ENCODE assay signal across 9 cellular contexts in the genomic region with DNA sequence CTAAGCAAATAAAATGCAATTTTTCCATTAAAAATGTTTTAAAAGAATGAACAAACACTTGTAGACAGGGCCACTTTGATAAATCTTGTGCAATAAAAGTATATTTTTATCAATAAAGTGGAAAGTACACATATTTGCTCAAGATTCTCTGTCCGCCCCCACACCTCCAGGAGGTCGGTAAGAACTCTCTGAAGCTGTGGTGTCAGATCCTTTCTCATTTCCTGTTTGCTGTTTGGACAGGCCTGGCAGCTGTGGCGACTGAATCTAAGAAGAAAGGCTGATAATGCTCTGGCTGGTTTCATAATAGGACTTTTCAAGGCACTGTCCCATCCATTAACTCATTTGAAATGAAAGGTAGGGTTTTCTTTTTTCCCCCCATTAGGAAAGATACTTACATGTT. TPM values are rescaled to one million over a fixed set of nuclear protein-coding genes. Genes with fewer than 3 reads are reported as not detected.
DNase-seq lines count a peak whose midpoint lies in the region; ATAC-seq and TF ChIP-seq lines count a peak whose summit lies in the region.
"Had no signal": no experiment of that assay in that cellular context is flagged by ENCODE, and none has a peak within 500 bp of the region (broad histone marks: within the 10 kb centered on the region; RNA-seq: fewer than 3 reads in every experiment).

No MANE protein-coding gene starts in this region.

- TF ChIP-seq CTCF in GM12864 (IDR thresholded peaks at IDR 0.05; ENCODE audit: low read depth, low read length, missing control alignments): no peak

- ATAC-seq in GM21529 (IDR thresholded peaks at IDR 0.05; ENCODE audit: unreplicated experiment): peak; percentile 100

- H3K9me3 ChIP-seq in iPS-20b (ENCODE audit: insufficient read depth, low read depth, low read length): no peaks in the 10 kb centered on the region
- H3K9me3 ChIP-seq: heart left ventricle had no signal

- peaks cover 17% of the 10 kb centered on the region for H3K4me1 ChIP-seq in iPS-20b (ENCODE audit: insufficient read depth, low read length)

- no peaks in the 10 kb centered on the region for H3K36me3 ChIP-seq in iPS-20b (ENCODE audit: insufficient read depth, low read depth, low read length)
- H3K36me3 ChIP-seq: heart left ventricle had no signal

- H3K27ac ChIP-seq in iPS-20b (ENCODE audit: low read length) (no peak overlapping the region), substantia nigra (ENCODE audit: low read depth, low read length, poor library complexity, severe bottlenecking) (no peak overlapping the region)
- H3K27ac ChIP-seq: heart left ventricle had no signal

- peak overlapping the region; percentile 10; the same call in 1 of the 2 replicates for H3K9ac ChIP-seq in iPS-20b (ENCODE audit: low read depth, low read length)

- no peak overlapping the region for H3K4me3 ChIP-seq in GM12864 (ENCODE audit: low read depth, low read length)
- peak overlapping the region; percentile 5; the same call in 1 of the 2 replicates for H3K4me3 ChIP-seq in iPS-20b (ENCODE audit: low read length)
- H3K4me3 ChIP-seq: heart left ventricle had no signal

- DNase-seq in GM12864 (ENCODE audit: low read depth) (peak; percentile 33), HT-29 (ENCODE audit: low spot score) (peak; percentile 59), RKO (ENCODE audit: low spot score) (peak; percentile 38), ecto neural progenitor cell (ENCODE audit: low spot score) (no peak), medulla oblongata (ENCODE audit: extremely low spot score) (no peak), substantia nigra (lab: John Stamatoyannopoulos, UW) (no peak)
- DNase-seq: heart left ventricle had no signal

- no peaks in the 10 kb centered on the region for H3K27me3 ChIP-seq in iPS-20b (ENCODE audit: insufficient read depth, low read length)
- H3K27me3 ChIP-seq: heart left ventricle had no signal

RNA-seq across cellular contexts. Expression of a gene that starts 15.3 kb away (rescaled TPM):
- total RNA-seq in HT-29 (2014; rRNA removed; shearing (Covaris generic)): 0.08 and 0.10 TPM in 2 replicates

RNA-seq across cellular contexts. Expression of a gene that starts 35.6 kb away (rescaled TPM):
- 46.3 and 51.1 TPM in 2 replicates for total RNA-seq in HT-29 (2014; rRNA removed; shearing (Covaris generic))

Comparison
In these comparisons a context has a peak if more than half of its experiments do, and no peak if none do; other contexts are left out.
1. DNase-seq: peak in GM12864 (single experiment), HT-29 (single experiment) and RKO (single experiment); none in ecto neural progenitor cell (single experiment), medulla oblongata (single experiment) and substantia nigra (0 of 49).